11 cellular contexts compared by ENCODE assay signal in the genomic region with DNA sequence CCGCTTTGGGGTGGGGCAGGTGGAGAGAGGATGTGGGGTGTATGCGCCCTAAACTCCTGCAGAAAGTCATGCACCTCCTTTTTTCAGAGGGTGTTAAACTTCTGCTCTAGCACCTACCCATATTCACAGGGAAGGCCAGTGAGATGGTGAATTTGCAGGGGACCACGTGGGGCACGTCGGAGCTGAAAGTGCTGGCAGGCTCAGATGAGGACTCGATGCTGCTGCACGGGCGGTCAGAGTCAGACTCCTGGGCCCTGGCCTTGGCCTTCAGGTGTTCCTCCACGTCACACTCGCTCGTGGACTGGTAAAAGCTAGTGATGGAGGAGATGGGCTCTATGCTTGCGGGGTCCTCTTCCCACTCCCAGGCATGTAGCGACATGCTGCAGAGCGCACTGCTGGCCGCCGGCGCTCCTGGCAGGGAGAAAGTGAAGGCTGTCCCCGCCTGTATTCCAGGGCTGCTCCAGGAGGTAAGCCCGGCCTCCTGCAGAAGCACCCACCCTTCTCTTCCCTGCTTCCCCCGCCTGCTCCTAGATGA. TPM values are rescaled to one million over a fixed set of nuclear protein-coding genes. Genes with fewer than 3 reads are reported as not detected.
DNase-seq lines count a peak whose midpoint lies in the region; ATAC-seq and TF ChIP-seq lines count a peak whose summit lies in the region.
"Had no signal": no experiment of that assay in that cellular context is flagged by ENCODE, and none has a peak within 500 bp of the region (broad histone marks: within the 10 kb centered on the region; RNA-seq: fewer than 3 reads in every experiment).

No MANE protein-coding gene starts in this region.

- no peaks in the 10 kb centered on the region for H3K9me2 ChIP-seq in GM23248 (ENCODE audit: insufficient read depth)

- H3K36me3 Mint-ChIP-seq in chondrocyte (ENCODE audit: low read depth) = no peaks in the 10 kb centered on the region

- H3F3A ChIP-seq in GM23248 (ENCODE audit: insufficient read depth) = no peaks in the 10 kb centered on the region

- no peak for TF ChIP-seq CTCF in left ventricle myocardium inferior (IDR thresholded peaks at IDR 0.05; ENCODE audit: borderline replicate concordance)
- no peak for TF ChIP-seq CTCF in chondrocyte (IDR thresholded peaks at IDR 0.05)
- no peak for TF ChIP-seq CTCF in mucosa of descending colon (IDR thresholded peaks at IDR 0.05)
- TF ChIP-seq CTCF in upper lobe of right lung (IDR thresholded peaks at IDR 0.05) = no peak
- no peak for TF ChIP-seq CTCF in gastrocnemius medialis (IDR thresholded peaks at IDR 0.05 in 4 of 5, conservative IDR thresholded peaks at IDR 0.05 in 1 of 5)

- intact Hi-C loops in left ventricle myocardium inferior (cut with micrococcal nuclease) (no loop called here), left ventricle myocardium superior (cut with micrococcal nuclease) (no loop called here), mucosa of descending colon (cut with DNase I, micrococcal nuclease) (no loop called here), upper lobe of right lung (cut with DNase I) (no loop called here), gastrocnemius medialis (cut with DNase I; ENCODE audit: low total_unique reads) (no loop called here)

- H3K36me3 ChIP-seq in left ventricle myocardium inferior (no peaks in the 10 kb centered on the region), mucosa of descending colon (ENCODE audit: low read depth) (no peaks in the 10 kb centered on the region), upper lobe of right lung (no peaks in the 10 kb centered on the region), GM23248 (ENCODE audit: low read depth) (no peaks in the 10 kb centered on the region), gastrocnemius medialis (no peaks in the 10 kb centered on the region)
- H3K36me3 ChIP-seq: SJSA1 had no signal

- in situ Hi-C loops in GM23248 (cut with MboI) (no loop called here), gastrocnemius medialis (cut with MboI; ENCODE audit: low sequenced_read_pairs in 4 of 4) (no loop called here)

- no peak overlapping the region for H3K27ac Mint-ChIP-seq in chondrocyte (ENCODE audit: unreplicated experiment)

- peak overlapping the region; percentile 64 for H3K4me3 Mint-ChIP-seq in chondrocyte (ENCODE audit: unreplicated experiment)

- H3K27me3 ChIP-seq in left ventricle myocardium inferior (ENCODE audit: low read depth) = no peaks in the 10 kb centered on the region
- no peaks in the 10 kb centered on the region for H3K27me3 ChIP-seq in upper lobe of right lung
- peaks cover 38% of the 10 kb centered on the region for H3K27me3 ChIP-seq in GM23248 (replicated peaks; ENCODE audit: insufficient read depth)
- no peaks in the 10 kb centered on the region for H3K27me3 ChIP-seq in gastrocnemius medialis
- H3K27me3 ChIP-seq: SJSA1 had no signal

- H3K4me3 ChIP-seq in left ventricle myocardium inferior = peak overlapping the region; percentile 70
- no peak overlapping the region for H3K4me3 ChIP-seq in mucosa of descending colon
- H3K4me3 ChIP-seq in upper lobe of right lung = no peak overlapping the region
- no peak overlapping the region for H3K4me3 ChIP-seq in GM23248
- no peak overlapping the region for H3K4me3 ChIP-seq in gastrocnemius medialis
- H3K4me3 ChIP-seq: SJSA1 had no signal

- no peak overlapping the region for H3K9ac ChIP-seq in GM23248

- H2AFZ ChIP-seq in GM23248 = no peak overlapping the region

- H3K27ac ChIP-seq in left ventricle myocardium inferior (replicated peaks) = no peak overlapping the region
- no peak overlapping the region for H3K27ac ChIP-seq in upper lobe of right lung
- H3K27ac ChIP-seq in GM23248 = no peak overlapping the region
- H3K27ac ChIP-seq in gastrocnemius medialis = no peak overlapping the region
- H3K27ac ChIP-seq: SJSA1 had no signal

- peaks cover 25% of the 10 kb centered on the region for H3K27me3 Mint-ChIP-seq in chondrocyte (ENCODE audit: low read depth)

- no peak overlapping the region for H3K4me2 ChIP-seq in GM23248 (ENCODE audit: unreplicated experiment)

- TF ChIP-seq POLR2A in gastrocnemius medialis (IDR thresholded peaks at IDR 0.05) = no peak

- no peaks in the 10 kb centered on the region for H3K9me3 ChIP-seq in left ventricle myocardium inferior (replicated peaks)
- H3K9me3 ChIP-seq in mucosa of descending colon = no peaks in the 10 kb centered on the region
- no peaks in the 10 kb centered on the region for H3K9me3 ChIP-seq in upper lobe of right lung
- no peaks in the 10 kb centered on the region for H3K9me3 ChIP-seq in GM23248 (ENCODE audit: low read depth)
- no peaks in the 10 kb centered on the region for H3K9me3 ChIP-seq in gastrocnemius medialis
- H3K9me3 ChIP-seq: SJSA1 had no signal

- peaks cover 5% of the 10 kb centered on the region for H3K9me3 Mint-ChIP-seq in chondrocyte (ENCODE audit: low read depth)

- no peaks in the 10 kb centered on the region for H3K79me2 ChIP-seq in GM23248 (ENCODE audit: insufficient read depth)

- peaks cover 11% of the 10 kb centered on the region for H3K4me1 Mint-ChIP-seq in chondrocyte (ENCODE audit: low read depth)

- DNase-seq in left ventricle myocardium inferior = no peak
- DNase-seq in left ventricle myocardium superior = no peak
- DNase-seq in chondrocyte (ENCODE audit: low spot score) = no peak
- peak in 1 of 3 donors; percentile 50 for DNase-seq in mucosa of descending colon
- DNase-seq in upper lobe of right lung = no peak
- DNase-seq in SHP77 (lab: John Stamatoyannopoulos, UW) = no peak
- no peak for DNase-seq in GM23248
- DNase-seq in gastrocnemius medialis = no peak
- DNase-seq: activated CD8-positive, alpha-beta memory T cell treated with anti-CD3 and anti-CD28 coated beads, Interleukin-2, amount 50 U/mL, for 48 hours had no signal

- WGBS in GM23248 (ENCODE audit: low coverage in 1 of 2, low lambda C conversion rate in 2 of 2, missing lambda C conversion rate in 2 of 2), 2 experiments = 57 to 67% methylated on average over 19 to 20 of the region's 20 CpGs

- no peaks in the 10 kb centered on the region for H4K20me1 ChIP-seq in GM23248 (ENCODE audit: insufficient read depth)

- peaks cover 17% of the 10 kb centered on the region for H3K4me1 ChIP-seq in left ventricle myocardium inferior
- peaks cover 15% of the 10 kb centered on the region for H3K4me1 ChIP-seq in mucosa of descending colon (ENCODE audit: low read depth)
- peaks cover 12% of the 10 kb centered on the region for H3K4me1 ChIP-seq in upper lobe of right lung
- H3K4me1 ChIP-seq in GM23248 (ENCODE audit: insufficient read depth) = no peaks in the 10 kb centered on the region
- peaks cover 6 to 9% of the 10 kb centered on the region in 2 donors for H3K4me1 ChIP-seq in gastrocnemius medialis

- ATAC-seq in left ventricle myocardium superior (no peak), mucosa of descending colon (peak; percentile 31), upper lobe of right lung (peak; percentile 2), gastrocnemius medialis (no peak)

RNA-seq across cellular contexts. Expression of a gene that starts 0.9 kb away (rescaled TPM):
- total RNA-seq in left ventricle myocardium inferior = 0.25 TPM
- total RNA-seq in left ventricle myocardium superior = 0.27 TPM
- not detected in 3 replicates for total RNA-seq in chondrocyte
- total RNA-seq in mucosa of descending colon = 1 to 10 TPM; 1.1 to 1.5 (median 1.3) TPM
- 1.9 TPM for total RNA-seq in upper lobe of right lung
- not detected in 2 replicates for total RNA-seq in GM23248 (2014; rRNA removed; shearing (Covaris generic))
- polyA plus RNA-seq in GM23248 (2016; fragmentation: Nextera tagmentation; extraction: Ambion mirVana) = not detected in 2 replicates
- total RNA-seq in gastrocnemius medialis = under 1 TPM in 3 of 4 donors, not detected in 1; 0.07 to 0.34 (median 0.20) TPM

RNA-seq across cellular contexts. Expression of a gene that starts 8.1 kb away (rescaled TPM):
- total RNA-seq in left ventricle myocardium inferior = 1.5 TPM
- 3.0 TPM for total RNA-seq in left ventricle myocardium superior
- total RNA-seq in chondrocyte = 0.13 TPM in 1 of 3 replicates, not detected in the others
- total RNA-seq in mucosa of descending colon = 10 to 100 TPM in 1 of 3 donors, 1 to 10 TPM in 2; 1.8 to 12.0 (median 3.6) TPM
- 17.2 TPM for total RNA-seq in upper lobe of right lung
- total RNA-seq in GM23248 (2014; rRNA removed; shearing (Covaris generic)) = not detected in 2 replicates
- polyA plus RNA-seq in GM23248 (2016; fragmentation: Nextera tagmentation; extraction: Ambion mirVana) = not detected in 2 replicates
- 1 to 10 TPM in 1 of 4 donors, under 1 TPM in 3; 0.26 to 1.2 (median 0.45) TPM for total RNA-seq in gastrocnemius medialis
- total RNA-seq: renal cortical epithelial cell had no signal

Comparison
In these comparisons a context has a peak if more than half of its experiments do, and no peak if none do; other contexts are left out.
1. ATAC-seq: peak in mucosa of descending colon (single experiment) and upper lobe of right lung (single experiment); none in left ventricle myocardium superior (single experiment) and gastrocnemius medialis (0 of 2).